In genomic region chr21:32702702-32703101, GRCh38 we compare ENCODE assay signal across 16 cellular contexts. TPM values are rescaled to one million over a fixed set of nuclear protein-coding genes. Genes with fewer than 3 reads are reported as not detected.
DNase-seq lines count a peak whose midpoint lies in the region; ATAC-seq and TF ChIP-seq lines count a peak whose summit lies in the region.
"Had no signal": no experiment of that assay in that cellular context is flagged by ENCODE, and none has a peak within 500 bp of the region (broad histone marks: within the 10 kb centered on the region; RNA-seq: fewer than 3 reads in every experiment).

No MANE protein-coding gene starts in this region.

- H4K20me1 ChIP-seq in osteoblast (ENCODE audit: insufficient read depth, low read length): peaks cover 8% of the 10 kb centered on the region

- peaks cover 5% of the 10 kb centered on the region for H3K4me1 ChIP-seq in osteoblast (ENCODE audit: insufficient read depth, low read length)

- H3K27me3 ChIP-seq in osteoblast (ENCODE audit: insufficient read depth, low read length): no peaks in the 10 kb centered on the region
- H3K27me3 ChIP-seq: MG63 had no signal

- TF ChIP-seq CTCF in choroid plexus epithelial cell (conservative IDR thresholded peaks at IDR 0.05; ENCODE audit: low read depth, low read length) (no peak), osteoblast (IDR thresholded peaks at IDR 0.05; ENCODE audit: extremely low read depth, low read depth, low read length) (no peak)

- no peak for ATAC-seq in GM18511 (IDR thresholded peaks at IDR 0.05; ENCODE audit: unreplicated experiment)
- ATAC-seq: HCT116; stimulated activated naive CD8-positive, alpha-beta T cell treated with anti-CD3 and anti-CD28 coated beads, Interleukin-15, amount 100 ng/mL, for 72 hours had no signal

- no peaks in the 10 kb centered on the region for H3K9me3 ChIP-seq in osteoblast (ENCODE audit: low read depth, low read length)
- H3K9me3 ChIP-seq: MG63 had no signal

- DNase-seq in NCI-H526 (lab: John Stamatoyannopoulos, UW) (peak; percentile 47 to 60), NCI-H526 treated with DMSO at 0.1 percent for 48 hours (lab: John Stamatoyannopoulos, UW) (no peak), NCI-H2029 (lab: John Stamatoyannopoulos, UW) (peak; percentile 75), choroid plexus epithelial cell (ENCODE audit: low read depth) (peak; percentile 62), osteoblast (ENCODE audit: insufficient read length, low spot score, missing footprints) (no peak), CD1c-positive myeloid dendritic cell (ENCODE audit: extremely low spot score) (no peak), NCI-H1105 treated with DMSO at 0.1 percent for 48 hours (lab: John Stamatoyannopoulos, UW) (no peak)
- DNase-seq: AML-193; erythroblast; kidney glomerular epithelial cell; MG63; occipital lobe; stimulated activated CD4-positive, alpha-beta T cell treated with anti-CD3 and anti-CD28 coated beads, Interleukin-1b, Interleukin-23, amount 100 ng/mL, for 48 hours; stimulated activated naive CD8-positive, alpha-beta T cell treated with anti-CD3 and anti-CD28 coated beads, Interleukin-15, amount 100 ng/mL, for 72 hours had no signal

- H3K36me3 ChIP-seq in osteoblast (ENCODE audit: insufficient read depth, low read length): peaks cover 9% of the 10 kb centered on the region
- H3K36me3 ChIP-seq: MG63 had no signal

- H3K4me3 ChIP-seq in choroid plexus epithelial cell (ENCODE audit: low read depth, low read length): no peak overlapping the region
- no peak overlapping the region for H3K4me3 ChIP-seq in osteoblast (ENCODE audit: insufficient read depth, low read length)
- H3K4me3 ChIP-seq: MG63 had no signal

- H2AFZ ChIP-seq in osteoblast (ENCODE audit: low read length): peak overlapping the region; percentile 20

- peak overlapping the region; percentile 46 for H3K4me2 ChIP-seq in osteoblast (ENCODE audit: insufficient read depth, low read length)

- H3K79me2 ChIP-seq in osteoblast (ENCODE audit: insufficient read depth, low read length): peaks cover 10% of the 10 kb centered on the region

- peak overlapping the region; percentile 43 for H3K27ac ChIP-seq in osteoblast (ENCODE audit: low read depth, low read length)

RNA-seq across cellular contexts. Expression of gene SYNJ1, which starts 25.1 kb away (rescaled TPM):
- 5.6 and 6.2 TPM in 2 replicates for total RNA-seq in osteoblast

Comparison
In these comparisons a context has a peak if more than half of its experiments do, and no peak if none do; other contexts are left out.
1. DNase-seq: peak in NCI-H526 (2 of 2), NCI-H2029 (single experiment) and choroid plexus epithelial cell (single experiment); none in NCI-H526 treated with DMSO at 0.1 percent for 48 hours (single experiment), osteoblast (single experiment), CD1c-positive myeloid dendritic cell (single experiment) and NCI-H1105 treated with DMSO at 0.1 percent for 48 hours (single experiment).